In the genomic region with DNA sequence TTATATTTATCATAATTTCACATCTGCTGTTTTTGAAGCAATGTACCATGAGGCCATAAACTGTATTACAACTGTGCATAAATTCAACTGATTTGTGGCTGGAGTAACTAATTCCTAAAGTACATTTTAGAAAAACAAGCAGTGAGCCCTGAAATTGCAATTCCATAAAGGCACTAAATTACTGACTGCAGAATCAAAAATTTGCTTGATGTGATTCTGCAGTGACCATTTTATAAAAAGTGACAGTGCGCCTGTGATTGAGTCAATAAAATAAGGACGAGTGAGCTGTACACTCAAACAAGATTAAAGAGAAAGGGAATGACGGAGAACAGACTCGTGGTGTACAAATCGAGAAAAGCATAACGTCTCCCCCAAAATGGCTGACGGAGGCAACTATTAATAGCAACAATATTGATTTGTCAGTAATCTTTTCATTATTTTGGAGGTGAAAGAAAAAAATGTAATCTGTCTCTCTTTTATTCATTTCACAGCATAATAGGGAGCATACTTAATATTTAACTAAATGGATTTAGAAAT, we compare ENCODE assay signal across 16 cellular contexts.
"Had no signal": no experiment of that assay in that cellular context is flagged by ENCODE, and none has a peak within 500 bp of the region (broad histone marks: within the 10 kb centered on the region; RNA-seq: fewer than 3 reads in every experiment).

No MANE protein-coding gene starts in this region.

- H3K9me3 ChIP-seq: breast epithelium, neutrophil, right atrium auricular region, thyroid gland had no signal

- H3K4me1 Mint-ChIP-seq: activated CD4-positive, alpha-beta T cell treated with anti-CD3 and anti-CD28 coated beads, Interleukin-2, amount 10 ng/mL, durations not matched to agents 7 days and 5 days; activated naive CD8-positive, alpha-beta T cell treated with anti-CD3 and anti-CD28 coated beads, Interleukin-2, amount 10 ng/mL, durations not matched to agents 7 days and 5 days; naive thymus-derived CD8-positive, alpha-beta T cell; stimulated activated naive B cell treated with anti-CD40 and anti-IgM and Interleukin-4, amounts not matched to agents 10 μg/mL and 1 μg/mL and 100 μg/mL, for 72 hours had no signal

- H3K4me3 ChIP-seq: breast epithelium, right atrium auricular region, thyroid gland had no signal

- H3K9me3 Mint-ChIP-seq: activated CD4-positive, alpha-beta T cell treated with anti-CD3 and anti-CD28 coated beads, Interleukin-2, amount 10 ng/mL, durations not matched to agents 7 days and 5 days; activated naive CD8-positive, alpha-beta T cell treated with anti-CD3 and anti-CD28 coated beads, Interleukin-2, amount 10 ng/mL, durations not matched to agents 7 days and 5 days; T-helper 2 cell treated with Interferon-gamma antibody and Interleukin-4, amounts not matched to agents 5 μg/mL and 100 μg/mL, for 36 hours had no signal

- H3K27me3 ChIP-seq: breast epithelium, neutrophil, right atrium auricular region, thyroid gland had no signal

- H3K27ac Mint-ChIP-seq: activated CD4-positive, alpha-beta T cell treated with anti-CD3 and anti-CD28 coated beads, Interleukin-2, amount 10 ng/mL, durations not matched to agents 7 days and 5 days; activated naive CD8-positive, alpha-beta T cell treated with anti-CD3 and anti-CD28 coated beads, Interleukin-2, amount 10 ng/mL, durations not matched to agents 7 days and 5 days; naive thymus-derived CD8-positive, alpha-beta T cell; stimulated activated naive B cell treated with anti-CD40 and anti-IgM and Interleukin-4, amounts not matched to agents 10 μg/mL and 1 μg/mL and 100 μg/mL, for 72 hours; T-helper 2 cell treated with Interferon-gamma antibody and Interleukin-4, amounts not matched to agents 5 μg/mL and 100 μg/mL, for 36 hours had no signal

- ATAC-seq: esophagus mucosa; left lobe of liver; naive thymus-derived CD8-positive, alpha-beta T cell; stimulated activated naive B cell treated with anti-CD40 and anti-IgM and Interleukin-4, amounts not matched to agents 10 μg/mL and 1 μg/mL and 100 μg/mL, for 72 hours had no signal

- DNase-seq: activated CD4-positive, alpha-beta T cell treated with anti-CD3 and anti-CD28 coated beads, Interleukin-2, amount 10 ng/mL, durations not matched to agents 7 days and 5 days; activated gamma-delta T cell treated with Interleukin-2 at 50 U/mL for 16 hours; activated naive CD8-positive, alpha-beta T cell treated with anti-CD3 and anti-CD28 coated beads, Interleukin-2, amount 10 ng/mL, durations not matched to agents 7 days and 5 days; islet precursor cell; mammary epithelial cell; naive thymus-derived CD8-positive, alpha-beta T cell; stimulated activated CD4-positive, alpha-beta T cell treated with anti-CD3 and anti-CD28 coated beads, Interleukin-15, amount 100 ng/mL, for 24 hours; stimulated activated CD4-positive, alpha-beta T cell treated with anti-CD3 and anti-CD28 coated beads, Interleukin-4, amount 100 ng/mL, for 1 hour; stimulated activated naive B cell treated with anti-CD40 and anti-IgM and Interleukin-4, amounts not matched to agents 10 μg/mL and 1 μg/mL and 100 μg/mL, for 72 hours; thyroid gland had no signal

- H3K36me3 Mint-ChIP-seq: activated naive CD8-positive, alpha-beta T cell treated with anti-CD3 and anti-CD28 coated beads, Interleukin-2, amount 10 ng/mL, durations not matched to agents 7 days and 5 days; naive thymus-derived CD8-positive, alpha-beta T cell; stimulated activated naive B cell treated with anti-CD40 and anti-IgM and Interleukin-4, amounts not matched to agents 10 μg/mL and 1 μg/mL and 100 μg/mL, for 72 hours had no signal

- H3K27ac ChIP-seq: breast epithelium, neutrophil, right atrium auricular region, thyroid gland had no signal

- H3K36me3 ChIP-seq: breast epithelium, neutrophil, right atrium auricular region, thyroid gland had no signal

- H3K27me3 Mint-ChIP-seq: activated CD4-positive, alpha-beta T cell treated with anti-CD3 and anti-CD28 coated beads, Interleukin-2, amount 10 ng/mL, durations not matched to agents 7 days and 5 days; activated naive CD8-positive, alpha-beta T cell treated with anti-CD3 and anti-CD28 coated beads, Interleukin-2, amount 10 ng/mL, durations not matched to agents 7 days and 5 days; stimulated activated naive B cell treated with anti-CD40 and anti-IgM and Interleukin-4, amounts not matched to agents 10 μg/mL and 1 μg/mL and 100 μg/mL, for 72 hours had no signal

- H3K4me1 ChIP-seq: breast epithelium, right atrium auricular region, thyroid gland had no signal

- H3K4me3 Mint-ChIP-seq: activated CD4-positive, alpha-beta T cell treated with anti-CD3 and anti-CD28 coated beads, Interleukin-2, amount 10 ng/mL, durations not matched to agents 7 days and 5 days; activated naive CD8-positive, alpha-beta T cell treated with anti-CD3 and anti-CD28 coated beads, Interleukin-2, amount 10 ng/mL, durations not matched to agents 7 days and 5 days; naive thymus-derived CD8-positive, alpha-beta T cell; stimulated activated naive B cell treated with anti-CD40 and anti-IgM and Interleukin-4, amounts not matched to agents 10 μg/mL and 1 μg/mL and 100 μg/mL, for 72 hours; T-helper 2 cell treated with Interferon-gamma antibody and Interleukin-4, amounts not matched to agents 5 μg/mL and 100 μg/mL, for 36 hours had no signal
